Comparison of ENCODE assay signal across 8 cellular contexts in genomic region chr2:179265082-179265575, GRCh38. TPM values are rescaled to one million over a fixed set of nuclear protein-coding genes. Genes with fewer than 3 reads are reported as not detected.
A peak's percentile ranks its signal among the peaks of the same experiment; 100 is the strongest.
DNase-seq lines count a peak whose midpoint lies in the region; ATAC-seq and TF ChIP-seq lines count a peak whose summit lies in the region.

No MANE protein-coding gene starts in this region.

- H3K36me3 ChIP-seq in OCI-LY7 (ENCODE audit: insufficient read depth, low read length) (no peaks in the 10 kb centered on the region), muscle layer of duodenum (ENCODE audit: control insufficient read depth in 1 of 2, insufficient read depth in 2 of 2, low read length in 2 of 2) (peaks cover 0 to 14% of the 10 kb centered on the region in 2 donors)
- no peaks in the 10 kb centered on the region for H3K36me3 ChIP-seq in effector memory CD4-positive, alpha-beta T cell (ENCODE audit: control insufficient read depth, insufficient read depth, low read length)

- no peak for ATAC-seq in HG02623 (IDR thresholded peaks at IDR 0.05; ENCODE audit: unreplicated experiment)
- ATAC-seq in HG03469 (IDR thresholded peaks at IDR 0.05; ENCODE audit: unreplicated experiment), result no peak
- no peak for ATAC-seq in HG03439 (IDR thresholded peaks at IDR 0.05; ENCODE audit: unreplicated experiment)

- H3K27me3 ChIP-seq in effector memory CD4-positive, alpha-beta T cell (replicated peaks; ENCODE audit: control insufficient read depth, insufficient read depth, low read length, poor library complexity, severe bottlenecking), result peaks cover 4% of the 10 kb centered on the region
- no peaks in the 10 kb centered on the region for H3K27me3 ChIP-seq in muscle layer of duodenum (ENCODE audit: low read depth, low read length)

- H3K4me1 ChIP-seq in OCI-LY7 (ENCODE audit: insufficient read depth, low read length, poor library complexity, severe bottlenecking) (peaks cover 10% of the 10 kb centered on the region), muscle layer of duodenum (ENCODE audit: control insufficient read depth in 1 of 2, insufficient read depth in 2 of 2, low read length in 2 of 2) (peaks cover 0 to 18% of the 10 kb centered on the region in 2 donors)
- peaks cover 5% of the 10 kb centered on the region for H3K4me1 ChIP-seq in effector memory CD4-positive, alpha-beta T cell (ENCODE audit: control insufficient read depth, insufficient read depth, low read length, poor library complexity, severe bottlenecking)

- peak overlapping the region; percentile 80 for H3K4me2 ChIP-seq in OCI-LY7 (ENCODE audit: low read length)

- peak overlapping the region; percentile 65; the same call in 1 of the 2 replicates for H2AFZ ChIP-seq in OCI-LY7 (ENCODE audit: low read length)

- H3K9me3 ChIP-seq in OCI-LY7 (ENCODE audit: low read length), result peaks cover 6% of the 10 kb centered on the region; the same call in 1 of the 2 replicates
- no peaks in the 10 kb centered on the region for H3K9me3 ChIP-seq in effector memory CD4-positive, alpha-beta T cell (ENCODE audit: control insufficient read depth, low read length)
- no peaks in the 10 kb centered on the region for H3K9me3 ChIP-seq in muscle layer of duodenum (ENCODE audit: control insufficient read depth in 1 of 2, low read length in 2 of 2)

- no TSS peak for BruUV-seq in OCI-LY7 (replicated peaks; lab: Mats Ljungman, UMichigan)

- CTCF ChIA-PET in OCI-LY7 (lab: Charles Lee; ENCODE audit: unreplicated experiment), result no interaction called here

- no peak for TF ChIP-seq CTCF in OCI-LY7 (conservative IDR thresholded peaks at IDR 0.05; ENCODE audit: low read length)

- POLR2A ChIA-PET in OCI-LY7 (lab: Charles Lee), result no interaction called here

- no peak overlapping the region for H3K27ac ChIP-seq in OCI-LY7 (ENCODE audit: low read depth, low read length, poor library complexity, severe bottlenecking)
- no peak overlapping the region for H3K27ac ChIP-seq in effector memory CD4-positive, alpha-beta T cell (ENCODE audit: insufficient read depth, low read length, poor library complexity, severe bottlenecking)
- H3K27ac ChIP-seq in muscle layer of duodenum (ENCODE audit: low read length), result peak overlapping the region; percentile 80

- H3K4me3 ChIP-seq in OCI-LY7 (ENCODE audit: low read depth, low read length, poor library complexity, severe bottlenecking) (peak overlapping the region; percentile 74), muscle layer of duodenum (ENCODE audit: low read depth in 1 of 2, low read length in 2 of 2) (peak overlapping the region; percentile 49 to 66)
- peak overlapping the region; percentile 29 for H3K4me3 ChIP-seq in effector memory CD4-positive, alpha-beta T cell (ENCODE audit: insufficient read depth, low read depth, low read length, poor library complexity, severe bottlenecking)

- DNase-seq in EH (ENCODE audit: low read depth) (peak; percentile 73), OCI-LY7 (ENCODE audit: low spot score) (no peak), NCI-H146 (lab: John Stamatoyannopoulos, UW) (no peak)
- DNase-seq in effector memory CD4-positive, alpha-beta T cell, result no peak

- no peaks in the 10 kb centered on the region for H3K79me2 ChIP-seq in OCI-LY7 (ENCODE audit: insufficient read depth, low read depth, low read length)

- no peaks in the 10 kb centered on the region for H4K20me1 ChIP-seq in OCI-LY7 (ENCODE audit: insufficient read depth, low read length)

- intact Hi-C loops in OCI-LY7 (cut with micrococcal nuclease; ENCODE audit: unreplicated experiment), result no loop called here

- H3K9me2 ChIP-seq in OCI-LY7 (ENCODE audit: insufficient read depth, low read length), result no peaks in the 10 kb centered on the region

RNA-seq across cellular contexts. Expression of gene SESTD1, which starts 0.5 kb away (rescaled TPM):
- total RNA-seq in OCI-LY7 (2014; rRNA removed; shearing (Covaris generic)), result 3.2 and 3.6 TPM in 2 replicates
- total RNA-seq in OCI-LY7 (2022), result 14.6 and 21.4 TPM in 2 replicates
